ENCODE assay signal across 1 cellular context in the genomic region with DNA sequence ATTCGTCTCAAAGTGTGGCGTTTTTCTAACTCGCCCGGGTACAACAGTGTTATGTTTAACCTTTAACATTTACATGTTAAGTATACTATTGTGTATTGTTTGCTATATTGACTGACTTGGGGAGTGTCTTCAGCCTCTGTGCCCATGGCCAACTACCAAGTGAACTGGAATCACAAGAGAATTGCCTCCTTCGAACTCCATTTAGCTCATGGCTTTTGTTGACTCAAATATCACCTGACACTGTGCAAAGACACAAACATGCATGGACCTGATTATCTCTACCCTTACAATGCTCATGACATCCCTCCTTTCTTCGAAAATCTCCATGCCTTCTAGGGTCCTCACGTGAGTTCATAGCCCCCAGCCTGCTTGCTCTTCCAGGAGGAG.
TF ChIP-seq lines count a peak whose summit lies in the region.

No MANE protein-coding gene starts in this region.

TF ChIP-seq in GM12878, 131 proteins besides CTCF, POLR2A, EP300 and RAD21:
- TF ChIP-seq LARP7 (IDR thresholded peaks at IDR 0.05) (no peak), BHLHE40 (IDR thresholded peaks at IDR 0.05; ENCODE audit: borderline replicate concordance in 1 of 2, low read depth in 2 of 2, low read length in 1 of 2) (peak; percentile 50 to 81; a peak in 3 of 4 replicates), CBX5 (IDR thresholded peaks at IDR 0.05; ENCODE audit: low read depth) (no peak), SRF (IDR thresholded peaks at IDR 0.05; ENCODE audit: low read depth in 2 of 2, low read length in 2 of 2) (no peak)
